Comparison of ENCODE assay signal across 3 cellular contexts in genomic region chr16:81578015-81578554, GRCh38.
TF ChIP-seq lines count a peak whose summit lies in the region.

No MANE protein-coding gene starts in this region.

TF ChIP-seq in HepG2, 621 proteins besides CTCF, POLR2A, EP300 and RAD21:
- peak; percentile 61 for TF ChIP-seq CREB1 (IDR thresholded peaks at IDR 0.05)
- no peak for TF ChIP-seq CREB1 (CRISPR knock-in tag; IDR thresholded peaks at IDR 0.05)
- TF ChIP-seq KAT2B (IDR thresholded peaks at IDR 0.05; ENCODE audit: borderline replicate concordance, low read depth, low read length), result no peak
- TF ChIP-seq TEF (CRISPR knock-in tag; IDR thresholded peaks at IDR 0.05), result no peak
- TF ChIP-seq POGK (CRISPR knock-in tag; conservative IDR thresholded peaks at IDR 0.05), result no peak

TF ChIP-seq in K562, 482 proteins besides CTCF, POLR2A, EP300 and RAD21:
- no peak for TF ChIP-seq ZNF639 (CRISPR knock-in tag; conservative IDR thresholded peaks at IDR 0.05 in 1 of 2, IDR thresholded peaks at IDR 0.05 in 1 of 2)
- no peak for TF ChIP-seq RBFOX2 (IDR thresholded peaks at IDR 0.05; ENCODE audit: low read depth, low read length)
- TF ChIP-seq NCOA4 (IDR thresholded peaks at IDR 0.05; ENCODE audit: partially characterized antibody), result peak; percentile 19
- TF ChIP-seq BRF1 (IDR thresholded peaks at IDR 0.05; ENCODE audit: borderline replicate concordance, extremely low read depth, insufficient read length), result no peak
- TF ChIP-seq HDAC1 (IDR thresholded peaks at IDR 0.05), result peak in 1 of 2 experiments; percentile 42; a peak in 2 of 4 replicates
- TF ChIP-seq ZFP30 (CRISPR knock-in tag; IDR thresholded peaks at IDR 0.05; ENCODE audit: borderline replicate concordance), result no peak
- no peak for TF ChIP-seq KLF16 (IDR thresholded peaks at IDR 0.05)
- TF ChIP-seq POLR2B (IDR thresholded peaks at IDR 0.05; ENCODE audit: low read depth, partially characterized antibody), result peak; percentile 24
- peak; percentile 29; the same call in 1 of the 2 replicates for TF ChIP-seq EHMT2 (IDR thresholded peaks at IDR 0.05)
- TF ChIP-seq FOXP4 (CRISPR knock-in tag; IDR thresholded peaks at IDR 0.05; ENCODE audit: borderline replicate concordance), result no peak
- no peak for TF ChIP-seq GTF3C2 (IDR thresholded peaks at IDR 0.05; ENCODE audit: borderline replicate concordance, extremely low read depth, insufficient read length)
- TF ChIP-seq SMARCA5 (IDR thresholded peaks at IDR 0.05), result no peak
- TF ChIP-seq ARHGAP35 (IDR thresholded peaks at IDR 0.05; ENCODE audit: partially characterized antibody), result peak; percentile 72
- TF ChIP-seq HLTF (IDR thresholded peaks at IDR 0.05), result peak; percentile 20; the same call in 1 of the 2 replicates
- TF ChIP-seq KDM1A (IDR thresholded peaks at IDR 0.05), result peak; percentile 51 to 60; a peak in 3 of 4 replicates
- no peak for TF ChIP-seq JUNB (CRISPR knock-in tag; conservative IDR thresholded peaks at IDR 0.05)
- no peak for TF ChIP-seq KAT8 (IDR thresholded peaks at IDR 0.05; ENCODE audit: low read depth)
- peak; percentile 27; the same call in 1 of the 2 replicates for TF ChIP-seq ZBTB2 (IDR thresholded peaks at IDR 0.05)
- peak; percentile 33; the same call in 1 of the 2 replicates for TF ChIP-seq SUPT5H (IDR thresholded peaks at IDR 0.05)
TF ChIP-seq in K562: peak in this region for 9.

TF ChIP-seq in endothelial cell of umbilical vein, 7 proteins besides CTCF, POLR2A, EP300 and RAD21:
- TF ChIP-seq GATA2 (IDR thresholded peaks at IDR 0.05; ENCODE audit: insufficient read depth, insufficient read length, low read depth, low read length) (no peak), MYC (IDR thresholded peaks at IDR 0.05; ENCODE audit: low read depth, low read length) (no peak), FOS (IDR thresholded peaks at IDR 0.05; ENCODE audit: borderline replicate concordance, insufficient read depth, low read length) (no peak), MAX (IDR thresholded peaks at IDR 0.05; ENCODE audit: insufficient read depth, insufficient read length) (no peak)
TF ChIP-seq in endothelial cell of umbilical vein: peak in this region for 0.
